Comparison of ENCODE assay signal across 1 cellular context in the genomic region with DNA sequence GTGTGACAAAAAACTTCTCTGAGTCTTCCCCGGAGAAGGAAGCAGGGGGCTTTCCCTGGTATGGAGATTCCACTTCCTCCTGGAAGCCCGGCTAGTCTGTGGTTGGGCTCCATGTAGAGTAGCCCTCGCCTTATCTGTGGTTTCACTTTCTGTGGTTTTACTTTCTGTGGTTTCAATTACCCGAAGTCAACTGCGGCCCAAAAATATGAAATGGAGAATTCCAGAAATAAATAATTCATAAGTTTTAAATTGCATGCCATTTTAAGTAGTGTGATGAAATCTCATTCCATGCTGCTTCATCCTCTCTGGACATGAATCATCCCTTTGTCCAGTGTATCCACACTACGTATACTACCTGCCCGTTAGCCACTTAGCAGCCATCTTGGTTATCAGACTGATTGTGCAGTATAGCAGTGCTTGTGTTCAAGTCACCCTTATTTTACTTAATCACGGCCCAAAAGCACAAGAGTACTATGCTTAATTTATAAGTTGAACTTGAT.
TF ChIP-seq lines count a peak whose summit lies in the region.

No MANE protein-coding gene starts in this region.

TF ChIP-seq in K562, 482 proteins besides CTCF, POLR2A, EP300 and RAD21 (continued from another document and continues in another):
- no peak for TF ChIP-seq RERE (CRISPR knock-in tag; IDR thresholded peaks at IDR 0.05; ENCODE audit: borderline replicate concordance)
- TF ChIP-seq ZKSCAN8 (CRISPR knock-in tag; IDR thresholded peaks at IDR 0.05) = no peak
- no peak for TF ChIP-seq ZMIZ1 (IDR thresholded peaks at IDR 0.05; ENCODE audit: low read depth in 2 of 2, low read length in 2 of 2)
- TF ChIP-seq NFXL1 (CRISPR knock-in tag; IDR thresholded peaks at IDR 0.05) = 0 out of 2 replicates have a peak, but pooled peaks have one; percentile 31
- TF ChIP-seq, protein P1, sequence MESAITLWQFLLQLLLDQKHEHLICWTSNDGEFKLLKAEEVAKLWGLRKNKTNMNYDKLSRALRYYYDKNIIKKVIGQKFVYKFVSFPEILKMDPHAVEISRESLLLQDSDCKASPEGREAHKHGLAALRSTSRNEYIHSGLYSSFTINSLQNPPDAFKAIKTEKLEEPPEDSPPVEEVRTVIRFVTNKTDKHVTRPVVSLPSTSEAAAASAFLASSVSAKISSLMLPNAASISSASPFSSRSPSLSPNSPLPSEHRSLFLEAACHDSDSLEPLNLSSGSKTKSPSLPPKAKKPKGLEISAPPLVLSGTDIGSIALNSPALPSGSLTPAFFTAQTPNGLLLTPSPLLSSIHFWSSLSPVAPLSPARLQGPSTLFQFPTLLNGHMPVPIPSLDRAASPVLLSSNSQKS (CRISPR knock-in tag; IDR thresholded peaks at IDR 0.05) = no peak
- no peak for TF ChIP-seq NONO (IDR thresholded peaks at IDR 0.05; ENCODE audit: low read depth in 2 of 2, low read length in 1 of 2)
- TF ChIP-seq ERF (CRISPR knock-in tag; IDR thresholded peaks at IDR 0.05) = 0 out of 2 replicates have a peak, but pooled peaks have one; percentile 36
- TF ChIP-seq HLTF (IDR thresholded peaks at IDR 0.05) = no peak
- no peak for TF ChIP-seq RNF2 (IDR thresholded peaks at IDR 0.05)
- no peak for TF ChIP-seq CREB1 (IDR thresholded peaks at IDR 0.05)
- TF ChIP-seq CREB1 (CRISPR knock-in tag; IDR thresholded peaks at IDR 0.05) = no peak
- TF ChIP-seq ARHGAP35 (IDR thresholded peaks at IDR 0.05; ENCODE audit: partially characterized antibody) = no peak
- TF ChIP-seq HMGXB4 (CRISPR knock-in tag; IDR thresholded peaks at IDR 0.05) = no peak
- no peak for TF ChIP-seq CBFA2T2 (conservative IDR thresholded peaks at IDR 0.05)
- peak; percentile 94 for TF ChIP-seq ZNF165 (CRISPR knock-in tag; IDR thresholded peaks at IDR 0.05; ENCODE audit: borderline replicate concordance)
- peak; percentile 77 for TF ChIP-seq GTF2A2 (tag; IDR thresholded peaks at IDR 0.05)
- 0 out of 2 replicates have a peak, but pooled peaks have one; percentile 37 for TF ChIP-seq ADNP (tag; IDR thresholded peaks at IDR 0.05)
- peak; percentile 81; the same call in 1 of the 2 replicates for TF ChIP-seq SPI1 (IDR thresholded peaks at IDR 0.05; ENCODE audit: borderline replicate concordance, low read depth, low read length)
- no peak for TF ChIP-seq ATF3 (IDR thresholded peaks at IDR 0.05)
- no peak for TF ChIP-seq ATF3 (CRISPR knock-in tag; conservative IDR thresholded peaks at IDR 0.05)
- TF ChIP-seq SREBF1 (IDR thresholded peaks at IDR 0.05; ENCODE audit: borderline replicate concordance, low read depth, low read length) = no peak
- no peak for TF ChIP-seq RFX5 (IDR thresholded peaks at IDR 0.05; ENCODE audit: low read depth, low read length)
- no peak for TF ChIP-seq POLR2AphosphoS5 (IDR thresholded peaks at IDR 0.05; ENCODE audit: control insufficient read depth, insufficient read depth, low read depth, low read length)
- TF ChIP-seq TSC22D4 (tag; IDR thresholded peaks at IDR 0.05) = no peak
- TF ChIP-seq ETV1 (tag; conservative IDR thresholded peaks at IDR 0.05; ENCODE audit: low read depth) = no peak
- TF ChIP-seq ZBTB17 (CRISPR knock-in tag; IDR thresholded peaks at IDR 0.05) = peak; percentile 93
- no peak for TF ChIP-seq ELF2 (CRISPR knock-in tag; IDR thresholded peaks at IDR 0.05)
- TF ChIP-seq, protein P2, sequence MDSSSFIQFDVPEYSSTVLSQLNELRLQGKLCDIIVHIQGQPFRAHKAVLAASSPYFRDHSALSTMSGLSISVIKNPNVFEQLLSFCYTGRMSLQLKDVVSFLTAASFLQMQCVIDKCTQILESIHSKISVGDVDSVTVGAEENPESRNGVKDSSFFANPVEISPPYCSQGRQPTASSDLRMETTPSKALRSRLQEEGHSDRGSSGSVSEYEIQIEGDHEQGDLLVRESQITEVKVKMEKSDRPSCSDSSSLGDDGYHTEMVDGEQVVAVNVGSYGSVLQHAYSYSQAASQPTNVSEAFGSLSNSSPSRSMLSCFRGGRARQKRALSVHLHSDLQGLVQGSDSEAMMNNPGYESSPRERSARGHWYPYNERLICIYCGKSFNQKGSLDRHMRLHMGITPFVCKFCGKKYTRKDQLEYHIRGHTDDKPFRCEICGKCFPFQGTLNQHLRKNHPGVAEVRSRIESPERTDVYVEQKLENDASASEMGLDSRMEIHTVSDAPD (CRISPR knock-in tag; IDR thresholded peaks at IDR 0.05) = no peak
- no peak for TF ChIP-seq COPS2 (conservative IDR thresholded peaks at IDR 0.05)
- TF ChIP-seq TAF1 (IDR thresholded peaks at IDR 0.05; ENCODE audit: control insufficient read depth, extremely low read depth, insufficient read depth, low read length, severe bottlenecking) = no peak
- TF ChIP-seq SMAD4 (CRISPR knock-in tag; conservative IDR thresholded peaks at IDR 0.05) = peak; percentile 86
- TF ChIP-seq ETS2 (tag; IDR thresholded peaks at IDR 0.05; ENCODE audit: borderline replicate concordance, poor library complexity, severe bottlenecking) = no peak
- TF ChIP-seq KDM1A (IDR thresholded peaks at IDR 0.05) = no peak
- peak; percentile 89 for TF ChIP-seq DDX20 (tag; IDR thresholded peaks at IDR 0.05; ENCODE audit: low read depth)
- TF ChIP-seq ZNF121 (CRISPR knock-in tag; conservative IDR thresholded peaks at IDR 0.05) = no peak
- no peak for TF ChIP-seq PHF8 (IDR thresholded peaks at IDR 0.05; ENCODE audit: borderline replicate concordance, low read length)
- TF ChIP-seq IRF2 (CRISPR knock-in tag; IDR thresholded peaks at IDR 0.05) = no peak
- no peak for TF ChIP-seq MAX (CRISPR knock-in tag; IDR thresholded peaks at IDR 0.05)
- TF ChIP-seq ARID1B (IDR thresholded peaks at IDR 0.05) = peak; percentile 34; the same call in 1 of the 2 replicates
- TF ChIP-seq KAT7 (CRISPR knock-in tag; IDR thresholded peaks at IDR 0.05; ENCODE audit: borderline replicate concordance) = no peak
- TF ChIP-seq RBM39 (optimal IDR thresholded peaks at IDR 0.05; ENCODE audit: low read depth, low read length) = no peak
- peak; percentile 86; the same call in 1 of the 2 replicates for TF ChIP-seq ZNF644 (tag; IDR thresholded peaks at IDR 0.05; ENCODE audit: low read depth)
- TF ChIP-seq ATF2 (CRISPR knock-in tag; IDR thresholded peaks at IDR 0.05) = no peak
- no peak for TF ChIP-seq NEUROD1 (IDR thresholded peaks at IDR 0.05; ENCODE audit: borderline replicate concordance, low read depth, low read length, partially characterized antibody)
- TF ChIP-seq KLF16 (IDR thresholded peaks at IDR 0.05) = no peak
- TF ChIP-seq PHB2 (IDR thresholded peaks at IDR 0.05; ENCODE audit: low read depth) = no peak
- no peak for TF ChIP-seq FOXK2 (conservative IDR thresholded peaks at IDR 0.05 in 1 of 2, IDR thresholded peaks at IDR 0.05 in 1 of 2; ENCODE audit: low read depth in 2 of 2)
- TF ChIP-seq ZNF699 (CRISPR knock-in tag; IDR thresholded peaks at IDR 0.05; ENCODE audit: insufficient replicate concordance) = no peak
- TF ChIP-seq ZFP91 (CRISPR knock-in tag; IDR thresholded peaks at IDR 0.05) = no peak
- TF ChIP-seq MAFF (IDR thresholded peaks at IDR 0.05; ENCODE audit: low read length) = no peak
- TF ChIP-seq BRCA1 (IDR thresholded peaks at IDR 0.05) = no peak
- no peak for TF ChIP-seq BRCA1 (CRISPR knock-in tag; IDR thresholded peaks at IDR 0.05)
